ENCODE assay signal across 28 cellular contexts in genomic region chr6:168670386-168670985, GRCh38.
"Had no signal": no experiment of that assay in that cellular context is flagged by ENCODE, and none has a peak within 500 bp of the region (broad histone marks: within the 10 kb centered on the region; RNA-seq: fewer than 3 reads in every experiment).

No MANE protein-coding gene starts in this region.

- DNase-seq: activated CD4-positive, alpha-beta T cell treated with anti-CD3 and anti-CD28 coated beads for 4 hours; activated CD8-positive, alpha-beta memory T cell treated with anti-CD3 and anti-CD28 coated beads, Interleukin-2, amount 50 U/mL, for 4 hours; activated CD8-positive, alpha-beta T cell treated with anti-CD3 and anti-CD28 coated beads for 36 hours; activated gamma-delta T cell treated with Interleukin-2 at 50 U/mL for 16 hours; activated naive CD4-positive, alpha-beta T cell treated with anti-CD3 and anti-CD28 coated beads, Interleukin-2, amount 10 ng/mL, durations not matched to agents 7 days and 5 days; activated naive CD8-positive, alpha-beta T cell treated with anti-CD3 and anti-CD28 coated beads for 36 hours; activated T-cell treated with anti-CD3 and anti-CD28 coated beads, Interleukin-2, amount 50 U/mL, for 72 hours; brain microvascular endothelial cell; MG63; MV-4-11; NCI-H1105; NCI-H1436; NCI-H1694 treated with DMSO at 0.1 percent for 48 hours; NCI-H2029 treated with DMSO at 0.1 percent for 48 hours; NCI-H345; NCI-H510A; NCI-H526 treated with DMSO at 0.1 percent for 48 hours; NCI-H82; OCI-M1; RPMI8226; SK-N-SH; SW 1271 had no signal

- H3K4me3 ChIP-seq: cardiac muscle cell, MG63 had no signal

- ATAC-seq: activated CD4-positive, CD25-positive, alpha-beta regulatory T cell treated with anti-CD3 and anti-CD28 coated beads, Interleukin-2, amount 50 U/mL, for 24 hours; activated CD8-positive, alpha-beta T cell treated with anti-CD3 and anti-CD28 coated beads for 36 hours; activated T-cell treated with anti-CD3 and anti-CD28 coated beads, Interleukin-2, amount 50 U/mL, for 72 hours; Panc1; Right ventricle myocardium inferior had no signal

- H3K36me3 ChIP-seq: brain microvascular endothelial cell, cardiac muscle cell, MG63 had no signal

- H3K9me3 Mint-ChIP-seq: activated CD8-positive, alpha-beta T cell treated with anti-CD3 and anti-CD28 coated beads for 36 hours; activated naive CD4-positive, alpha-beta T cell treated with anti-CD3 and anti-CD28 coated beads, Interleukin-2, amount 10 ng/mL, durations not matched to agents 7 days and 5 days; activated naive CD8-positive, alpha-beta T cell treated with anti-CD3 and anti-CD28 coated beads for 36 hours; activated T-helper 2 cell treated with anti-CD3 and anti-CD28 coated beads, Interferon-gamma antibody, Interleukin-2, Interleukin-4, amounts not matched to agents 10 μg/mL and 5 μg/mL and 100 μg/mL, durations not matched to agents 14 hours and 24 hours and 36 hours; T-helper 1 cell treated with Interleukin-12 subunit alpha and Interleukin-12 subunit beta and Interleukin-4 antibody, amounts not matched to agents 30 μg/mL and 1 μg/mL, for 36 hours had no signal

- H3K27me3 Mint-ChIP-seq: activated CD8-positive, alpha-beta T cell treated with anti-CD3 and anti-CD28 coated beads for 36 hours; activated naive CD4-positive, alpha-beta T cell treated with anti-CD3 and anti-CD28 coated beads, Interleukin-2, amount 10 ng/mL, durations not matched to agents 7 days and 5 days had no signal

- H3K9me3 ChIP-seq: MG63, SK-N-SH had no signal

- H3K4me1 Mint-ChIP-seq: activated naive CD4-positive, alpha-beta T cell treated with anti-CD3 and anti-CD28 coated beads, Interleukin-2, amount 10 ng/mL, durations not matched to agents 7 days and 5 days; activated naive CD8-positive, alpha-beta T cell treated with anti-CD3 and anti-CD28 coated beads for 36 hours had no signal

- H3K9ac ChIP-seq: SK-N-SH had no signal

- H3K36me3 Mint-ChIP-seq: activated naive CD4-positive, alpha-beta T cell treated with anti-CD3 and anti-CD28 coated beads, Interleukin-2, amount 10 ng/mL, durations not matched to agents 7 days and 5 days; activated naive CD8-positive, alpha-beta T cell treated with anti-CD3 and anti-CD28 coated beads for 36 hours had no signal

- H3K27ac Mint-ChIP-seq: activated CD8-positive, alpha-beta T cell treated with anti-CD3 and anti-CD28 coated beads for 36 hours; activated naive CD4-positive, alpha-beta T cell treated with anti-CD3 and anti-CD28 coated beads, Interleukin-2, amount 10 ng/mL, durations not matched to agents 7 days and 5 days; activated naive CD8-positive, alpha-beta T cell treated with anti-CD3 and anti-CD28 coated beads for 36 hours; activated T-cell treated with anti-CD3 and anti-CD28 coated beads, Interleukin-2, amount 50 U/mL, for 72 hours; activated T-helper 2 cell treated with anti-CD3 and anti-CD28 coated beads, Interferon-gamma antibody, Interleukin-2, Interleukin-4, amounts not matched to agents 10 μg/mL and 5 μg/mL and 100 μg/mL, durations not matched to agents 14 hours and 24 hours and 36 hours; T-helper 1 cell treated with Interleukin-12 subunit alpha and Interleukin-12 subunit beta and Interleukin-4 antibody, amounts not matched to agents 30 μg/mL and 1 μg/mL, for 36 hours had no signal

- H3K4me3 Mint-ChIP-seq: activated CD8-positive, alpha-beta T cell treated with anti-CD3 and anti-CD28 coated beads for 36 hours; activated naive CD4-positive, alpha-beta T cell treated with anti-CD3 and anti-CD28 coated beads, Interleukin-2, amount 10 ng/mL, durations not matched to agents 7 days and 5 days; activated naive CD8-positive, alpha-beta T cell treated with anti-CD3 and anti-CD28 coated beads for 36 hours; activated T-cell treated with anti-CD3 and anti-CD28 coated beads, Interleukin-2, amount 50 U/mL, for 72 hours; T-helper 1 cell treated with Interleukin-12 subunit alpha and Interleukin-12 subunit beta and Interleukin-4 antibody, amounts not matched to agents 30 μg/mL and 1 μg/mL, for 36 hours had no signal

- H3K27ac ChIP-seq: brain microvascular endothelial cell, cardiac muscle cell had no signal

- H3K27me3 ChIP-seq: brain microvascular endothelial cell, cardiac muscle cell, MG63 had no signal

- H3K4me2 ChIP-seq: SK-N-SH had no signal
